8 cellular contexts compared by ENCODE assay signal in genomic region chr1:203769505-203770343, GRCh38. TPM values are rescaled to one million over a fixed set of nuclear protein-coding genes. Genes with fewer than 3 reads are reported as not detected.
DNase-seq lines count a peak whose midpoint lies in the region; ATAC-seq and TF ChIP-seq lines count a peak whose summit lies in the region.

No MANE protein-coding gene starts in this region.

- no peaks in the 10 kb centered on the region for H3K36me3 ChIP-seq in hepatocyte (replicated peaks; ENCODE audit: insufficient read depth, low read depth)
- H3K36me3 ChIP-seq in gastrocnemius medialis = no peaks in the 10 kb centered on the region

- no peak overlapping the region for H3K4me3 ChIP-seq in hepatocyte
- peak overlapping the region; percentile 17 to 43 (median 24) for H3K4me3 ChIP-seq in gastrocnemius medialis

- TF ChIP-seq CTCF in hepatocyte (IDR thresholded peaks at IDR 0.05; ENCODE audit: poor library complexity) = no peak
- no peak for TF ChIP-seq CTCF in gastrocnemius medialis (IDR thresholded peaks at IDR 0.05 in 4 of 5, conservative IDR thresholded peaks at IDR 0.05 in 1 of 5)

- in situ Hi-C loops in gastrocnemius medialis (cut with MboI; ENCODE audit: low sequenced_read_pairs in 4 of 4) = no loop called here

- no peaks in the 10 kb centered on the region for H3K9me2 ChIP-seq in hepatocyte (replicated peaks; ENCODE audit: insufficient read depth)

- peak overlapping the region; percentile 10 for H2AFZ ChIP-seq in hepatocyte

- H3K79me2 ChIP-seq in hepatocyte = no peaks in the 10 kb centered on the region

- ATAC-seq in gastrocnemius medialis = peak; percentile 52 to 67
- no peak for ATAC-seq in GM18867 (IDR thresholded peaks at IDR 0.05; ENCODE audit: unreplicated experiment)
- no peak for ATAC-seq in GM18520 (IDR thresholded peaks at IDR 0.05; ENCODE audit: unreplicated experiment)

- H4K20me1 ChIP-seq in hepatocyte (ENCODE audit: insufficient read depth, poor library complexity, severe bottlenecking) = no peaks in the 10 kb centered on the region

- H3K27ac ChIP-seq in hepatocyte (peak overlapping the region; percentile 94), gastrocnemius medialis (peak overlapping the region; percentile 33 to 72 (median 67))

- H3K27me3 ChIP-seq in hepatocyte (no peaks in the 10 kb centered on the region), gastrocnemius medialis (no peaks in the 10 kb centered on the region)

- WGBS in hepatocyte (ENCODE audit: low lambda C conversion rate, missing lambda C conversion rate) = 38% methylated on average over 15 of the region's 15 CpGs

- DNase-seq in DMS79 (lab: John Stamatoyannopoulos, UW) (peak; percentile 32), NCI-H2081 treated with DMSO at 0.1 percent for 48 hours (lab: John Stamatoyannopoulos, UW) (peak; percentile 16), anterior cingulate cortex (lab: John Stamatoyannopoulos, UW) (peak in 40 of 58 donors; percentile 3 to 61 (median 18)), hepatocyte (ENCODE audit: low spot score) (peak; percentile 91), gastrocnemius medialis (peak; percentile 53 to 80), OCI-M2 (lab: John Stamatoyannopoulos, UW; ENCODE audit: unreplicated experiment) (no peak)

- no peaks in the 10 kb centered on the region for H3K9me3 ChIP-seq in hepatocyte (ENCODE audit: low read depth)
- no peaks in the 10 kb centered on the region for H3K9me3 ChIP-seq in gastrocnemius medialis

- peaks cover 6% of the 10 kb centered on the region for H3K4me1 ChIP-seq in hepatocyte (ENCODE audit: insufficient read depth)
- peaks cover 27 to 28% of the 10 kb centered on the region in 2 donors for H3K4me1 ChIP-seq in gastrocnemius medialis

- H3K4me2 ChIP-seq in hepatocyte = peak overlapping the region; percentile 58

- TF ChIP-seq POLR2A in gastrocnemius medialis (IDR thresholded peaks at IDR 0.05) = no peak

- intact Hi-C loops in gastrocnemius medialis (cut with DNase I; ENCODE audit: low total_unique reads) = loop anchor here (2.0 to 10.0 kb wide), 3 partner anchors 25 to 145 kb away; partner anchors contain the start of genes ATP2B4, ZBED6 and ZC3H11A

RNA-seq across cellular contexts. Expression of gene LAX1, which starts 4.7 kb away (rescaled TPM):
- not detected in 2 replicates for total RNA-seq in hepatocyte
- polyA plus RNA-seq in hepatocyte = not detected in 2 replicates
- under 1 TPM in 1 of 4 donors, not detected in 3; 0.19 TPM for total RNA-seq in gastrocnemius medialis

RNA-seq across cellular contexts. Expression of gene ZBED6, which starts 25.7 kb away (rescaled TPM):
- total RNA-seq in hepatocyte = 9.6 and 12.8 TPM in 2 replicates
- 1.5 and 2.6 TPM in 2 replicates for polyA plus RNA-seq in hepatocyte
- 10 to 100 TPM in 3 of 4 donors, 1 to 10 TPM in 1; 9.0 to 42.5 (median 27.6) TPM for total RNA-seq in gastrocnemius medialis

RNA-seq across cellular contexts. Expression of gene ZC3H11A, which starts 25.7 kb away (rescaled TPM):
- total RNA-seq in hepatocyte (120 and 123 TPM in 2 replicates), gastrocnemius medialis (100 to 1,000 TPM in 1 of 4 donors, 10 to 100 TPM in 3; 71.0 to 131 (median 92.0) TPM)
- polyA plus RNA-seq in hepatocyte = 33.7 and 34.9 TPM in 2 replicates

Comparison
In these comparisons a context has a peak if more than half of its experiments do, and no peak if none do; other contexts are left out.
1. ATAC-seq: peak in gastrocnemius medialis (2 of 2); none in GM18867 (single experiment) and GM18520 (single experiment).